Comparison of ENCODE assay signal across 8 cellular contexts in the genomic region with DNA sequence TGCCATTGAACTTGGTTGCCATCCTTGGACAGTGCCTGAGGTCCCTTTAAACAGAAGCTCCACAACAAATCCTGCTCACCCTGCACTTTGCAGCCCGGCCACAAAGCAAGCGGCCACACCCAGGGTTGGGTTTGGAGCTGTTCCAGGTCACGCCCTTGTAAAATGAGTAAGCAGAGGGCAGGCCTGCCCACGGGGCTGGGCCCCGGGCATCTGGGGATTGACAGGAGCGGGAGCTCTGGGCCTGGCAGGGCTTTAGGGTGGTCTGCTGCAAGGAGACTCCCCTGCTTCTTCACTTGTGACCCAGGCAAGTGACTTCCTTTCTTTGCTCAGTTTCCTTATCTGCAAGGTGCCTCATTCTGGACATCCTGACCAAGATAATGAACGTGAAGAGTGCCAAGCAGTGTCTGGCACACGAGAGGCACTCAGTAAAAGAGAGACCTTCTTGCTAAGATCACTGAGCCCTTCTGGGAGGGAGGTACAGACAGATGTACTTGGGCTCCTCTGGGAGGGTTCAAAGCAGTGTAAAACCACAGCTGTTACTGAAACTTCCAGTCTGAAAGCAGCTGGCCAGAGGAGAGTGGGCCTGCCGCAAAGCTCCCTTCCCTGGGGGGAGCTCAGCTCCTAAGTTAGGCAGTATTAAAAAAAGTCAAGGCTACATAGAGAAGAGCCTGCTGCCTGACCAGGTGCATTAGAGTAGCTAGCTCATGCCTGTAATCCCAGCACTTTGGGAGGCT. TPM values are rescaled to one million over a fixed set of nuclear protein-coding genes. Genes with fewer than 3 reads are reported as not detected.
DNase-seq lines count a peak whose midpoint lies in the region; ATAC-seq and TF ChIP-seq lines count a peak whose summit lies in the region.

No MANE protein-coding gene starts in this region.

- H3K27ac ChIP-seq in MM.1S (ENCODE audit: low read length) (peak overlapping the region; percentile 95), SK-N-SH (ENCODE audit: low read depth in 2 of 2, low read length in 1 of 2) (no peak overlapping the region), hepatocyte (peak overlapping the region; percentile 50)

- H3K9ac ChIP-seq in MM.1S (ENCODE audit: low read length) (peak overlapping the region; percentile 98), SK-N-SH (no peak overlapping the region)

- in situ Hi-C loops in Caki2 (cut with HindIII; ENCODE audit: low pct_unique_long_range_greater_than_20kb, low sequenced_read_pairs) = no loop called here

- POLR2A ChIA-PET in SK-N-SH (lab: Yijun Ruan, JAX) = interaction anchor here (1.0 kb wide), 1 partner anchor 20 kb away, joined by 3 read pairs; no protein-coding TSS in a partner anchor

- H3F3A ChIP-seq in MM.1S (ENCODE audit: insufficient read depth, low read length) (peaks cover 69% of the 10 kb centered on the region), SK-N-SH (replicated peaks; ENCODE audit: insufficient read depth) (peaks cover 18% of the 10 kb centered on the region)

- no peaks in the 10 kb centered on the region for H4K20me1 ChIP-seq in MM.1S (ENCODE audit: insufficient read depth, low read length)
- H4K20me1 ChIP-seq in SK-N-SH (ENCODE audit: insufficient read depth) = no peaks in the 10 kb centered on the region
- no peaks in the 10 kb centered on the region for H4K20me1 ChIP-seq in hepatocyte (ENCODE audit: insufficient read depth, poor library complexity, severe bottlenecking)

- no peaks in the 10 kb centered on the region for H3K27me3 ChIP-seq in MM.1S (replicated peaks; ENCODE audit: insufficient read depth, low read length)
- H3K27me3 ChIP-seq in SK-N-SH (ENCODE audit: insufficient read depth) = no peaks in the 10 kb centered on the region
- H3K27me3 ChIP-seq in hepatocyte = no peaks in the 10 kb centered on the region

- peak; percentile 87 for DNase-seq in Caki2 (ENCODE audit: low read depth)
- DNase-seq in MM.1S = peak; percentile 96
- DNase-seq in SK-N-SH = peak; percentile 45
- peak; percentile 65 for DNase-seq in activated naive CD4-positive, alpha-beta T cell treated with anti-CD3 and anti-CD28 coated beads, Interleukin-2, amount 50 U/mL, for 16 hours
- DNase-seq in hepatocyte (ENCODE audit: low spot score) = peak; percentile 75
- DNase-seq in stimulated activated CD4-positive, alpha-beta T cell treated with anti-CD3 and anti-CD28 coated beads, Interleukin-2, amount 100 ng/mL, for 48 hours = peak; percentile 74 to 79
- DNase-seq in endothelial cell (ENCODE audit: low spot score) = no peak

- WGBS in SK-N-SH (ENCODE audit: low lambda C conversion rate) = 25% methylated on average over 9 of the region's 9 CpGs
- WGBS in hepatocyte (ENCODE audit: low lambda C conversion rate, missing lambda C conversion rate) = 28% methylated on average over 9 of the region's 9 CpGs

- no peak for TF ChIP-seq RAD21 in SK-N-SH (IDR thresholded peaks at IDR 0.05; ENCODE audit: low read length)

- H3K9me2 ChIP-seq in MM.1S (replicated peaks; ENCODE audit: insufficient read depth, low read length) (no peaks in the 10 kb centered on the region), SK-N-SH (no peaks in the 10 kb centered on the region), hepatocyte (replicated peaks; ENCODE audit: insufficient read depth) (no peaks in the 10 kb centered on the region)

- CTCF ChIA-PET in SK-N-SH (lab: Yijun Ruan, JAX) = interaction anchor here (0.8 to 29.7 kb wide), 9 partner anchors 9 to 182 kb away, joined by 3 to 503 read pairs (median 5); no protein-coding TSS in a partner anchor

- peaks cover 59% of the 10 kb centered on the region for H3K79me2 ChIP-seq in MM.1S (ENCODE audit: low read length)
- H3K79me2 ChIP-seq in SK-N-SH (ENCODE audit: insufficient read depth) = no peaks in the 10 kb centered on the region
- H3K79me2 ChIP-seq in hepatocyte = no peaks in the 10 kb centered on the region

- H3K4me3 Mint-ChIP-seq in endothelial cell (ENCODE audit: unreplicated experiment) = no peak overlapping the region

- H3K4me1 ChIP-seq in MM.1S (ENCODE audit: low read length) (peaks cover 65% of the 10 kb centered on the region), SK-N-SH (ENCODE audit: control insufficient read depth in 1 of 2, insufficient read depth in 2 of 2, low read depth in 1 of 2, low read length in 1 of 2) (peaks cover 11 to 38% of the 10 kb centered on the region in 2 experiments; a peak in 3 of 4 replicates), hepatocyte (ENCODE audit: insufficient read depth) (peaks cover 26% of the 10 kb centered on the region)

- no peak overlapping the region for H3K27ac Mint-ChIP-seq in endothelial cell (ENCODE audit: unreplicated experiment)

- H3K36me3 ChIP-seq in MM.1S (replicated peaks; ENCODE audit: insufficient read depth, low read length) (no peaks in the 10 kb centered on the region), SK-N-SH (replicated peaks in 1 of 2; ENCODE audit: control insufficient read depth in 1 of 2, insufficient read depth in 2 of 2, low read length in 1 of 2) (no peaks in the 10 kb centered on the region), hepatocyte (replicated peaks; ENCODE audit: insufficient read depth, low read depth) (no peaks in the 10 kb centered on the region)

- no peaks in the 10 kb centered on the region for H3K9me3 Mint-ChIP-seq in endothelial cell (ENCODE audit: unreplicated experiment)

- peak; percentile 42 for ATAC-seq in GM21423 (IDR thresholded peaks at IDR 0.05; ENCODE audit: unreplicated experiment)

- H3K36me3 Mint-ChIP-seq in endothelial cell (ENCODE audit: low read depth, unreplicated experiment) = no peaks in the 10 kb centered on the region

- peaks cover 7% of the 10 kb centered on the region for H3K4me1 Mint-ChIP-seq in endothelial cell (ENCODE audit: unreplicated experiment)

- H3K4me2 ChIP-seq in MM.1S (ENCODE audit: low read depth, low read length) (peak overlapping the region; percentile 74), SK-N-SH (0 out of 2 replicates have a peak overlapping the region, but pooled peaks have one; percentile 19), hepatocyte (peak overlapping the region; percentile 100)

- no peak for TF ChIP-seq EP300 in SK-N-SH (IDR thresholded peaks at IDR 0.05; ENCODE audit: borderline replicate concordance in 1 of 2, low read depth in 1 of 2, low read length in 1 of 2)

- H3K4me3 ChIP-seq in MM.1S (ENCODE audit: low read length) (peak overlapping the region; percentile 95), SK-N-SH (ENCODE audit: low read depth in 2 of 2, low read length in 1 of 2) (no peak overlapping the region), hepatocyte (no peak overlapping the region)

- TF ChIP-seq CTCF in MM.1S (IDR thresholded peaks at IDR 0.05; ENCODE audit: low read length) (no peak), SK-N-SH (IDR thresholded peaks at IDR 0.05) (no peak), hepatocyte (IDR thresholded peaks at IDR 0.05; ENCODE audit: poor library complexity) (no peak), endothelial cell (IDR thresholded peaks at IDR 0.05; ENCODE audit: unreplicated experiment) (no peak)

- peaks cover 5% of the 10 kb centered on the region for H3K27me3 Mint-ChIP-seq in endothelial cell (ENCODE audit: unreplicated experiment)

- H2AFZ ChIP-seq in MM.1S (ENCODE audit: low read length) (no peak overlapping the region), SK-N-SH (ENCODE audit: low read depth) (peak overlapping the region; percentile 53; the same call in 1 of the 2 replicates), hepatocyte (no peak overlapping the region)

- H3K9me3 ChIP-seq in MM.1S (replicated peaks; ENCODE audit: insufficient read depth, low read length) (no peaks in the 10 kb centered on the region), SK-N-SH (no peaks in the 10 kb centered on the region), hepatocyte (ENCODE audit: low read depth) (no peaks in the 10 kb centered on the region)

TF ChIP-seq in SK-N-SH, 30 proteins besides CTCF, POLR2A, EP300 and RAD21 (continues in another document):
- TF ChIP-seq, protein P1, sequence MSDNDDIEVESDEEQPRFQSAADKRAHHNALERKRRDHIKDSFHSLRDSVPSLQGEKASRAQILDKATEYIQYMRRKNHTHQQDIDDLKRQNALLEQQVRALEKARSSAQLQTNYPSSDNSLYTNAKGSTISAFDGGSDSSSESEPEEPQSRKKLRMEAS (IDR thresholded peaks at IDR 0.05; ENCODE audit: low read depth) = peak; percentile 56; the same call in 1 of the 2 replicates
- TF ChIP-seq FOSL2 (IDR thresholded peaks at IDR 0.05; ENCODE audit: borderline replicate concordance, low read depth) (no peak; the same call in 1 of the 2 replicates), YY1 (IDR thresholded peaks at IDR 0.05; ENCODE audit: low read depth) (no peak), NFIC (IDR thresholded peaks at IDR 0.05; ENCODE audit: borderline replicate concordance) (peak; percentile 82), RXRA (IDR thresholded peaks at IDR 0.05; ENCODE audit: borderline replicate concordance, low read depth) (no peak), MEF2A (IDR thresholded peaks at IDR 0.05; ENCODE audit: borderline replicate concordance, low read depth) (no peak), SMC3 (IDR thresholded peaks at IDR 0.05; ENCODE audit: low read depth, low read length) (no peak), TEAD4 (IDR thresholded peaks at IDR 0.05; ENCODE audit: borderline replicate concordance, insufficient read depth) (no peak), SIN3A (IDR thresholded peaks at IDR 0.05; ENCODE audit: borderline replicate concordance, low read depth, low read length) (no peak; the same call in 1 of the 2 replicates)

RNA-seq across cellular contexts. Expression of gene E2F2, which starts 2.6 kb away (rescaled TPM):
- total RNA-seq in Caki2 (2014; rRNA removed; shearing (Covaris generic); ENCODE audit: low replicate concordance) = 8.4 and 10.7 TPM in 2 replicates
- polyA plus RNA-seq in SK-N-SH (2012; rRNA removed) (0.43 and 0.44 TPM in 2 replicates), hepatocyte (0.21 and 0.85 TPM in 2 replicates)
- 0.30 and 0.47 TPM in 2 replicates for polyA plus RNA-seq in SK-N-SH (2012; cell fraction: cytosol; rRNA removed)
- polyA plus RNA-seq in SK-N-SH (2012; cell fraction: nucleus; rRNA removed) = 1.1 and 1.7 TPM in 2 replicates
- total RNA-seq in hepatocyte (0.76 and 1.2 TPM in 2 replicates), endothelial cell (ENCODE audit: unreplicated experiment) (0.69 TPM)

RNA-seq across cellular contexts. Expression of gene ID3, which starts 30.9 kb away (rescaled TPM):
- total RNA-seq in Caki2 (2014; rRNA removed; shearing (Covaris generic); ENCODE audit: low replicate concordance) = 460 and 470 TPM in 2 replicates
- polyA plus RNA-seq in SK-N-SH (2012; rRNA removed) (394 and 504 TPM in 2 replicates), hepatocyte (314 and 336 TPM in 2 replicates)
- 247 and 268 TPM in 2 replicates for polyA plus RNA-seq in SK-N-SH (2012; cell fraction: cytosol; rRNA removed)
- polyA plus RNA-seq in SK-N-SH (2012; cell fraction: nucleus; rRNA removed) = 1,333 and 1,662 TPM in 2 replicates
- total RNA-seq in hepatocyte (155 and 186 TPM in 2 replicates), endothelial cell (ENCODE audit: unreplicated experiment) (240 TPM)

RNA-seq across cellular contexts. Expression of gene ASAP3, which starts 44.4 kb away (rescaled TPM):
- 1.6 and 4.7 TPM in 2 replicates for total RNA-seq in Caki2 (2014; rRNA removed; shearing (Covaris generic); ENCODE audit: low replicate concordance)
- polyA plus RNA-seq in SK-N-SH (2012; rRNA removed) (19.6 and 25.2 TPM in 2 replicates), hepatocyte (28.8 and 35.1 TPM in 2 replicates)
- 8.6 and 12.3 TPM in 2 replicates for polyA plus RNA-seq in SK-N-SH (2012; cell fraction: cytosol; rRNA removed)
- 75.5 and 82.9 TPM in 2 replicates for polyA plus RNA-seq in SK-N-SH (2012; cell fraction: nucleus; rRNA removed)
- total RNA-seq in hepatocyte (34.2 and 45.1 TPM in 2 replicates), endothelial cell (ENCODE audit: unreplicated experiment) (36.4 TPM)

Comparison
In these comparisons a context has a peak if more than half of its experiments do, and no peak if none do; other contexts are left out.
1. H3K27ac ChIP-seq: peak in MM.1S (single experiment) and hepatocyte (single experiment); none in SK-N-SH (0 of 2).
2. H3K4me2 ChIP-seq: peak in every context shown above with its lines; median percentile 100 in hepatocyte; 74 in MM.1S; 19 in SK-N-SH.